In genomic region chr17:55722742-55723487, GRCh38 we compare ENCODE assay signal across 8 cellular contexts. TPM values are rescaled to one million over a fixed set of nuclear protein-coding genes. Genes with fewer than 3 reads are reported as not detected.
DNase-seq lines count a peak whose midpoint lies in the region; ATAC-seq, FAIRE-seq and TF ChIP-seq lines count a peak whose summit lies in the region.

Gene TMEM100, minus strand, starts transcription at chr17:55722864. Its CDS starts 1,794 bp downstream, at chr17:55721070.

- peaks cover 0 to 2% (median 0%) of the 10 kb centered on the region in 7 donors for H3K9me3 Mint-ChIP-seq in CD14-positive monocyte

- H3K4me3 Mint-ChIP-seq in CD14-positive monocyte, result peak within 1 kb of the TSS; percentile 20 to 64

- peaks cover 5% of the 10 kb centered on the region for H3K4me1 Mint-ChIP-seq in CD14-positive monocyte

- H3K4me1 ChIP-seq in gastroesophageal sphincter (peaks cover 3 to 73% (median 9%) of the 10 kb centered on the region in 3 donors), psoas muscle (peaks cover 18% of the 10 kb centered on the region)

- H3K27me3 ChIP-seq in gastroesophageal sphincter (no peaks in the 10 kb centered on the region), psoas muscle (ENCODE audit: insufficient read depth in 3 of 3, low read length in 2 of 3) (no peaks in the 10 kb centered on the region)

- no peaks in the 10 kb centered on the region for H3K36me3 Mint-ChIP-seq in CD14-positive monocyte

- TF ChIP-seq EP300 in gastroesophageal sphincter (IDR thresholded peaks at IDR 0.05), result no peak

- H3K9me3 ChIP-seq in gastroesophageal sphincter (no peaks in the 10 kb centered on the region), psoas muscle (no peaks in the 10 kb centered on the region)

- TF ChIP-seq POLR2A in gastroesophageal sphincter (IDR thresholded peaks at IDR 0.05) (peak in 1 of 2 donors; percentile 32), GM12892 (IDR thresholded peaks at IDR 0.05; ENCODE audit: low read depth, low read length) (no peak)

- H3K36me3 ChIP-seq in gastroesophageal sphincter (peaks cover 0 to 5% of the 10 kb centered on the region in 2 donors), psoas muscle (ENCODE audit: insufficient read depth in 1 of 2, low read depth in 1 of 2) (peaks cover 0 to 8% of the 10 kb centered on the region in 2 donors)

- H3K27ac ChIP-seq in gastroesophageal sphincter, result peak within 1 kb of the TSS; percentile 69 to 80 (median 74)
- peak within 1 kb of the TSS; percentile 63 for H3K27ac ChIP-seq in psoas muscle

- ATAC-seq in SK-N-SH treated with all-trans-retinoic acid at 6 μM for 48 hours, result peak; percentile 45
- peak; percentile 83 for ATAC-seq in gastroesophageal sphincter
- ATAC-seq in psoas muscle, result peak; percentile 42 to 66 (median 46)
- ATAC-seq in GM21576 (IDR thresholded peaks at IDR 0.05; ENCODE audit: unreplicated experiment), result no peak
- no peak for ATAC-seq in GM18858 (IDR thresholded peaks at IDR 0.05; ENCODE audit: unreplicated experiment)

- peaks cover 13 to 29% (median 29%) of the 10 kb centered on the region in 3 donors for H3K27me3 Mint-ChIP-seq in CD14-positive monocyte (ENCODE audit: low read depth in 3 of 3)

- DNase-seq in CD14-positive monocyte (ENCODE audit: low spot score) (no peak), psoas muscle (peak; percentile 27 to 42), GM12892 (ENCODE audit: insufficient read length) (no peak)
- DNase-seq in activated CD4-positive, CD25-positive, alpha-beta regulatory T cell treated with anti-CD3 and anti-CD28 coated beads, Interleukin-2, amount 50 U/mL, for 72 hours, result no peak

- TF ChIP-seq CTCF in CD14-positive monocyte (IDR thresholded peaks at IDR 0.05) (no peak), gastroesophageal sphincter (IDR thresholded peaks at IDR 0.05) (no peak), psoas muscle (IDR thresholded peaks at IDR 0.05) (no peak)

- 0 to 5% methylated on average over 9 to 12 of the region's 12 CpGs for WGBS in gastroesophageal sphincter (ENCODE audit: low coverage in 1 of 2), 2 donors
- WGBS in psoas muscle, 3 donors, result 6 to 16% (median 9%) methylated on average over 12 of the region's 12 CpGs

- peak within 1 kb of the TSS in 1 of 7 donors; percentile 58 for H3K27ac Mint-ChIP-seq in CD14-positive monocyte

- H3K4me3 ChIP-seq in gastroesophageal sphincter, result peak within 1 kb of the TSS; percentile 47 to 49
- peak within 1 kb of the TSS; percentile 65 for H3K4me3 ChIP-seq in psoas muscle

- no peak for FAIRE-seq in GM12892 (lab: Jason Lieb, UNC)

- intact Hi-C loops in CD14-positive monocyte (cut with micrococcal nuclease) (no loop called here), psoas muscle (cut with DNase I) (loop anchor here (2.0 to 5.0 kb wide), 2 partner anchors 49 to 100 kb away; no protein-coding TSS in a partner anchor)

TF ChIP-seq in SK-N-SH treated with all-trans-retinoic acid at 6 μM for 48 hours, 23 proteins besides CTCF, POLR2A, EP300 and RAD21:
- TF ChIP-seq ESRRG (CRISPR knock-in tag; IDR thresholded peaks at IDR 0.05), result no peak
- TF ChIP-seq TSHZ2 (CRISPR knock-in tag; IDR thresholded peaks at IDR 0.05), result no peak
- TF ChIP-seq OSR1 (CRISPR knock-in tag; IDR thresholded peaks at IDR 0.05), result no peak
- no peak for TF ChIP-seq SNAI2 (CRISPR knock-in tag; IDR thresholded peaks at IDR 0.05)
- no peak for TF ChIP-seq BACH2 (CRISPR knock-in tag; IDR thresholded peaks at IDR 0.05; ENCODE audit: borderline replicate concordance)

RNA-seq across cellular contexts. Expression of gene TMEM100, which starts in this region (rescaled TPM):
- polyA plus RNA-seq in CD14-positive monocyte, result not detected
- total RNA-seq in gastroesophageal sphincter, result 10 to 100 TPM in 2 of 4 donors, 1 to 10 TPM in 2; 3.7 to 63.8 (median 10.4) TPM
- total RNA-seq in psoas muscle, result 1 to 10 TPM; 2.3 to 8.2 (median 4.9) TPM
- polyA plus RNA-seq in psoas muscle, result 10 to 100 TPM in 2 of 3 donors, 1 to 10 TPM in 1; 2.3 to 79.9 (median 13.3) TPM
- not detected for polyA plus RNA-seq in GM12892 (2012; ENCODE audit: missing spikeins)

Comparison
In these comparisons a context has a peak if more than half of its experiments do, and no peak if none do; other contexts are left out.
1. DNase-seq: peak in psoas muscle (2 of 2); none in CD14-positive monocyte (single experiment), activated CD4-positive, CD25-positive, alpha-beta regulatory T cell treated with anti-CD3 and anti-CD28 coated beads, Interleukin-2, amount 50 U/mL, for 72 hours (single experiment) and GM12892 (single experiment).
2. ATAC-seq: peak in SK-N-SH treated with all-trans-retinoic acid at 6 μM for 48 hours (single experiment), gastroesophageal sphincter (single experiment) and psoas muscle (4 of 4); none in GM21576 (single experiment) and GM18858 (single experiment).
3. intact Hi-C loops: an anchor here in psoas muscle (2.0 to 5.0 kb wide); none called in CD14-positive monocyte.